In genomic region chr11:70090989-70091388, GRCh38 we compare ENCODE assay signal across 14 cellular contexts. TPM values are rescaled to one million over a fixed set of nuclear protein-coding genes. Genes with fewer than 3 reads are reported as not detected.
DNase-seq lines count a peak whose midpoint lies in the region; ATAC-seq and TF ChIP-seq lines count a peak whose summit lies in the region.
"Had no signal": no experiment of that assay in that cellular context is flagged by ENCODE, and none has a peak within 500 bp of the region (broad histone marks: within the 10 kb centered on the region; RNA-seq: fewer than 3 reads in every experiment).

No MANE protein-coding gene starts in this region.

- peak; percentile 34 for DNase-seq in AG09309 (ENCODE audit: low read depth)
- peak; percentile 88 for DNase-seq in NCI-H1092 (lab: John Stamatoyannopoulos, UW)
- DNase-seq in middle frontal gyrus (ENCODE audit: extremely low spot score, low spot score), result peak; percentile 31
- DNase-seq in CD4-positive, alpha-beta T cell, result no peak
- DNase-seq in NCI-H2081 (lab: John Stamatoyannopoulos, UW), result no peak
- no peak for DNase-seq in activated T-cell treated with anti-CD3 and anti-CD28 coated beads, Interleukin-2, amount 50 U/mL, for 48 hours
- DNase-seq: activated CD8-positive, alpha-beta T cell treated with anti-CD3 and anti-CD28 coated beads, Interleukin-2, amount 10 ng/mL, durations not matched to agents 7 days and 5 days; activated gamma-delta T cell treated with Interleukin-2 at 50 U/mL for 16 hours; body of pancreas; NCI-H2029 had no signal

- H3K27me3 Mint-ChIP-seq in brain, result peaks cover 25% of the 10 kb centered on the region
- peaks cover 4% of the 10 kb centered on the region for H3K27me3 Mint-ChIP-seq in CD4-positive, alpha-beta T cell

- ATAC-seq in CD4-positive, alpha-beta T cell (ENCODE audit: poor library complexity), result no peak
- ATAC-seq in HG03520 (IDR thresholded peaks at IDR 0.05; ENCODE audit: unreplicated experiment), result no peak
- ATAC-seq: activated CD8-positive, alpha-beta T cell treated with anti-CD3 and anti-CD28 coated beads, Interleukin-2, amount 10 ng/mL, durations not matched to agents 7 days and 5 days; body of pancreas had no signal

- CTCF ChIA-PET in CD4-positive, alpha-beta T cell (lab: Charles Lee), result no interaction called here

- H3K27me3 ChIP-seq in CD4-positive, alpha-beta T cell (ENCODE audit: control insufficient read depth, insufficient read depth, low read length), result no peaks in the 10 kb centered on the region
- H3K27me3 ChIP-seq: body of pancreas had no signal

- peak overlapping the region in 4 of 5 experiments; percentile 80 to 93 (median 86) for H3K27ac Mint-ChIP-seq in brain
- H3K27ac Mint-ChIP-seq in CD4-positive, alpha-beta T cell, result no peak overlapping the region
- H3K27ac Mint-ChIP-seq: activated CD8-positive, alpha-beta T cell treated with anti-CD3 and anti-CD28 coated beads, Interleukin-2, amount 10 ng/mL, durations not matched to agents 7 days and 5 days had no signal

- H3K27ac ChIP-seq in CD4-positive, alpha-beta T cell (ENCODE audit: low read depth, low read length), result no peak overlapping the region
- H3K27ac ChIP-seq: body of pancreas, KMS-11 had no signal

- TF ChIP-seq CTCF in AG09309 (IDR thresholded peaks at IDR 0.05; ENCODE audit: control insufficient read depth, insufficient read depth, low read depth, low read length, missing control alignments) (no peak), brain (conservative IDR thresholded peaks at IDR 0.05) (no peak)
- no peak for TF ChIP-seq CTCF in CD4-positive, alpha-beta T cell (IDR thresholded peaks at IDR 0.05)

- H3K9me3 ChIP-seq in CD4-positive, alpha-beta T cell (ENCODE audit: control insufficient read depth, low read length), result no peaks in the 10 kb centered on the region
- H3K9me3 ChIP-seq: body of pancreas had no signal

- H3K4me3 ChIP-seq in AG09309 (ENCODE audit: control insufficient read depth, low read depth, low read length), result no peak overlapping the region
- H3K4me3 ChIP-seq: body of pancreas had no signal

- POLR2A ChIA-PET in CD4-positive, alpha-beta T cell (lab: Charles Lee), result no interaction called here

- peak overlapping the region in 3 of 5 experiments; percentile 17 to 53 (median 36) for H3K4me3 Mint-ChIP-seq in brain
- no peak overlapping the region for H3K4me3 Mint-ChIP-seq in CD4-positive, alpha-beta T cell
- H3K4me3 Mint-ChIP-seq: activated CD8-positive, alpha-beta T cell treated with anti-CD3 and anti-CD28 coated beads, Interleukin-2, amount 10 ng/mL, durations not matched to agents 7 days and 5 days had no signal

- H3K9me3 Mint-ChIP-seq in brain, result peaks cover 0 to 10% (median 2%) of the 10 kb centered on the region in 5 experiments
- no peaks in the 10 kb centered on the region for H3K9me3 Mint-ChIP-seq in CD4-positive, alpha-beta T cell

- intact Hi-C loops in CD4-positive, alpha-beta T cell (cut with DNase I, micrococcal nuclease), result no loop called here

- H3K36me3 Mint-ChIP-seq in brain, result no peaks in the 10 kb centered on the region
- no peaks in the 10 kb centered on the region for H3K36me3 Mint-ChIP-seq in CD4-positive, alpha-beta T cell (ENCODE audit: low read depth)

- peaks cover 8% of the 10 kb centered on the region for H3K4me1 Mint-ChIP-seq in brain
- H3K4me1 Mint-ChIP-seq in CD4-positive, alpha-beta T cell (ENCODE audit: low read depth), result no peaks in the 10 kb centered on the region

RNA-seq across cellular contexts. Expression of gene ANO1, which starts 12.9 kb away (rescaled TPM):
- 0.92 TPM for polyA plus RNA-seq in brain (ENCODE audit: insufficient read depth, low read depth, low replicate concordance)
- not detected for total RNA-seq in CD4-positive, alpha-beta T cell
- total RNA-seq: activated CD8-positive, alpha-beta T cell treated with anti-CD3 and anti-CD28 coated beads, Interleukin-2, amount 10 ng/mL, durations not matched to agents 7 days and 5 days; OCI-LY7 had no signal

Comparison
In these comparisons a context has a peak if more than half of its experiments do, and no peak if none do; other contexts are left out.
1. DNase-seq: peak in AG09309 (single experiment), NCI-H1092 (single experiment) and middle frontal gyrus (single experiment); none in CD4-positive, alpha-beta T cell (0 of 10), NCI-H2081 (0 of 2) and activated T-cell treated with anti-CD3 and anti-CD28 coated beads, Interleukin-2, amount 50 U/mL, for 48 hours (0 of 2).